ENCODE assay signal across 20 cellular contexts in genomic region chr7:130364446-130364845, GRCh38. TPM values are rescaled to one million over a fixed set of nuclear protein-coding genes. Genes with fewer than 3 reads are reported as not detected.
DNase-seq lines count a peak whose midpoint lies in the region; ATAC-seq and TF ChIP-seq lines count a peak whose summit lies in the region.
"Had no signal": no experiment of that assay in that cellular context is flagged by ENCODE, and none has a peak within 500 bp of the region (broad histone marks: within the 10 kb centered on the region; RNA-seq: fewer than 3 reads in every experiment).

No MANE protein-coding gene starts in this region.

- DNase-seq in SK-N-SH (no peak), adrenal gland (peak in 1 of 7 donors; percentile 58), inferior parietal cortex (ENCODE audit: extremely low spot score) (no peak)
- no peak for DNase-seq in stimulated activated CD4-positive, alpha-beta T cell treated with anti-CD3 and anti-CD28 coated beads, Interleukin-2, amount 100 ng/mL, for 24 hours
- DNase-seq: activated B cell treated with CpG ODN at 0.5 μM for 24 hours; activated CD8-positive, alpha-beta T cell treated with anti-CD3 and anti-CD28 coated beads, Interleukin-2, amount 10 ng/mL, durations not matched to agents 7 days and 5 days; Calu3; left ventricle myocardium superior; NCI-H2171 treated with DMSO at 0.1 percent for 48 hours; stimulated activated naive CD8-positive, alpha-beta T cell treated with anti-CD3 and anti-CD28 coated beads, Interleukin-15, amount 100 ng/mL, for 72 hours; T-helper 17 cell; uterus had no signal

- WGBS in SK-N-SH (ENCODE audit: low lambda C conversion rate), result 96% methylated on average over 4 of the region's 4 CpGs
- 72 to 83% (median 80%) methylated on average over 4 of the region's 4 CpGs for WGBS in adrenal gland, 4 donors

- H3K4me3 ChIP-seq in SK-N-SH (ENCODE audit: low read depth in 2 of 2, low read length in 1 of 2) (no peak overlapping the region), adrenal gland (no peak overlapping the region), neural cell (ENCODE audit: low read length) (no peak overlapping the region)
- H3K4me3 ChIP-seq: prostate gland, uterus had no signal

- H3F3A ChIP-seq in SK-N-SH (replicated peaks; ENCODE audit: insufficient read depth) (peaks cover 13% of the 10 kb centered on the region), neural cell (ENCODE audit: insufficient read depth, low read length, poor library complexity, severe bottlenecking) (peaks cover 6% of the 10 kb centered on the region)

- ATAC-seq in SK-N-SH treated with all-trans-retinoic acid at 6 μM for 48 hours (no peak), HG02852 (IDR thresholded peaks at IDR 0.05; ENCODE audit: unreplicated experiment) (no peak), HG02970 (IDR thresholded peaks at IDR 0.05; ENCODE audit: low FRiP score, unreplicated experiment) (no peak)
- ATAC-seq: activated CD8-positive, alpha-beta T cell treated with anti-CD3 and anti-CD28 coated beads, Interleukin-2, amount 10 ng/mL, durations not matched to agents 7 days and 5 days; left ventricle myocardium superior; Right ventricle myocardium inferior; stimulated activated naive CD8-positive, alpha-beta T cell treated with anti-CD3 and anti-CD28 coated beads, Interleukin-15, amount 100 ng/mL, for 72 hours; T-helper 17 cell had no signal

- POLR2A ChIA-PET in SK-N-SH (lab: Yijun Ruan, JAX), result interaction anchor here (1.0 kb wide), 1 partner anchor 159 kb away, joined by 5 read pairs; the partner anchor contains the start of gene TMEM209

- TF ChIP-seq EP300 in SK-N-SH (IDR thresholded peaks at IDR 0.05; ENCODE audit: borderline replicate concordance in 1 of 2, low read depth in 1 of 2, low read length in 1 of 2), result no peak
- no peak for TF ChIP-seq EP300 in neural cell (conservative IDR thresholded peaks at IDR 0.05; ENCODE audit: poor library complexity, severe bottlenecking)

- CTCF ChIA-PET in SK-N-SH (lab: Yijun Ruan, JAX), result interaction anchor here (1.0 kb wide), 1 partner anchor 11 kb away, joined by 3 read pairs; no protein-coding TSS in a partner anchor

- TF ChIP-seq RAD21 in SK-N-SH (IDR thresholded peaks at IDR 0.05; ENCODE audit: low read length) (no peak), neural cell (conservative IDR thresholded peaks at IDR 0.05) (no peak)

- no peaks in the 10 kb centered on the region for H3K36me3 ChIP-seq in SK-N-SH (replicated peaks in 1 of 2; ENCODE audit: control insufficient read depth in 1 of 2, insufficient read depth in 2 of 2, low read length in 1 of 2)
- H3K36me3 ChIP-seq in adrenal gland (replicated peaks in 1 of 2), result no peaks in the 10 kb centered on the region
- H3K36me3 ChIP-seq in neural cell (ENCODE audit: insufficient read depth, low read length), result no peaks in the 10 kb centered on the region
- H3K36me3 ChIP-seq: prostate gland, uterus had no signal

- H3K79me2 ChIP-seq in SK-N-SH (ENCODE audit: insufficient read depth) (no peaks in the 10 kb centered on the region), neural cell (replicated peaks; ENCODE audit: insufficient read depth, low read length) (no peaks in the 10 kb centered on the region)

- H3K4me2 ChIP-seq in SK-N-SH, result no peak overlapping the region
- H3K4me2 ChIP-seq in neural cell (ENCODE audit: low read length), result no peak overlapping the region

- intact Hi-C loops in adrenal gland (cut with DNase I), result no loop called here

- H3K27ac ChIP-seq in SK-N-SH (ENCODE audit: low read depth in 2 of 2, low read length in 1 of 2) (peak overlapping the region; percentile 66 to 96; a peak in 3 of 4 replicates), adrenal gland (peak overlapping the region in 3 of 5 donors; percentile 90 to 94 (median 90)), neural cell (ENCODE audit: low read length) (peak overlapping the region; percentile 95)
- H3K27ac ChIP-seq: prostate gland had no signal

- H3K4me1 ChIP-seq in SK-N-SH (ENCODE audit: control insufficient read depth in 1 of 2, insufficient read depth in 2 of 2, low read depth in 1 of 2, low read length in 1 of 2) (peaks cover 35 to 59% of the 10 kb centered on the region in 2 experiments), adrenal gland (replicated peaks in 1 of 2) (peaks cover 7 to 39% of the 10 kb centered on the region in 2 donors)
- H3K4me1 ChIP-seq: uterus had no signal

- H3K9me2 ChIP-seq in SK-N-SH (no peaks in the 10 kb centered on the region), neural cell (ENCODE audit: insufficient read depth, low read length) (no peaks in the 10 kb centered on the region)

- no peak overlapping the region for H3K9ac ChIP-seq in SK-N-SH
- H3K9ac ChIP-seq in neural cell (ENCODE audit: low read length), result peak overlapping the region; percentile 67

- TF ChIP-seq CTCF in SK-N-SH (IDR thresholded peaks at IDR 0.05) (no peak), adrenal gland (IDR thresholded peaks at IDR 0.05) (no peak), neural cell (IDR thresholded peaks at IDR 0.05; ENCODE audit: poor library complexity, severe bottlenecking) (no peak)

- H3K9me3 ChIP-seq in SK-N-SH (no peaks in the 10 kb centered on the region), adrenal gland (replicated peaks in 1 of 3) (peaks cover 0 to 5% (median 0%) of the 10 kb centered on the region in 3 donors), neural cell (ENCODE audit: low read length) (no peaks in the 10 kb centered on the region)
- H3K9me3 ChIP-seq: prostate gland, uterus had no signal

- no peak for TF ChIP-seq POLR2A in adrenal gland (IDR thresholded peaks at IDR 0.05)

- H3K27me3 ChIP-seq in SK-N-SH (ENCODE audit: insufficient read depth) (no peaks in the 10 kb centered on the region), adrenal gland (no peaks in the 10 kb centered on the region), neural cell (ENCODE audit: insufficient read depth, low read depth, low read length) (no peaks in the 10 kb centered on the region)
- H3K27me3 ChIP-seq: uterus had no signal

- H4K20me1 ChIP-seq in SK-N-SH (ENCODE audit: insufficient read depth) (no peaks in the 10 kb centered on the region), neural cell (ENCODE audit: insufficient read depth) (no peaks in the 10 kb centered on the region)

- H2AFZ ChIP-seq in SK-N-SH (ENCODE audit: low read depth) (no peak overlapping the region), neural cell (ENCODE audit: low read depth, low read length) (no peak overlapping the region)

TF ChIP-seq in SK-N-SH, 30 proteins besides CTCF, POLR2A, EP300 and RAD21:
- TF ChIP-seq TEAD4 (IDR thresholded peaks at IDR 0.05; ENCODE audit: borderline replicate concordance, insufficient read depth), result no peak
- TF ChIP-seq NFIC (IDR thresholded peaks at IDR 0.05; ENCODE audit: borderline replicate concordance), result 0 out of 2 replicates have a peak, but pooled peaks have one; percentile 13

TF ChIP-seq in SK-N-SH treated with all-trans-retinoic acid at 6 μM for 48 hours, 23 proteins besides CTCF, POLR2A, EP300 and RAD21:
- TF ChIP-seq TOX (CRISPR knock-in tag; IDR thresholded peaks at IDR 0.05; ENCODE audit: borderline replicate concordance), result no peak
- TF ChIP-seq TCF4 (CRISPR knock-in tag; IDR thresholded peaks at IDR 0.05; ENCODE audit: borderline replicate concordance), result no peak
- TF ChIP-seq, protein P1, sequence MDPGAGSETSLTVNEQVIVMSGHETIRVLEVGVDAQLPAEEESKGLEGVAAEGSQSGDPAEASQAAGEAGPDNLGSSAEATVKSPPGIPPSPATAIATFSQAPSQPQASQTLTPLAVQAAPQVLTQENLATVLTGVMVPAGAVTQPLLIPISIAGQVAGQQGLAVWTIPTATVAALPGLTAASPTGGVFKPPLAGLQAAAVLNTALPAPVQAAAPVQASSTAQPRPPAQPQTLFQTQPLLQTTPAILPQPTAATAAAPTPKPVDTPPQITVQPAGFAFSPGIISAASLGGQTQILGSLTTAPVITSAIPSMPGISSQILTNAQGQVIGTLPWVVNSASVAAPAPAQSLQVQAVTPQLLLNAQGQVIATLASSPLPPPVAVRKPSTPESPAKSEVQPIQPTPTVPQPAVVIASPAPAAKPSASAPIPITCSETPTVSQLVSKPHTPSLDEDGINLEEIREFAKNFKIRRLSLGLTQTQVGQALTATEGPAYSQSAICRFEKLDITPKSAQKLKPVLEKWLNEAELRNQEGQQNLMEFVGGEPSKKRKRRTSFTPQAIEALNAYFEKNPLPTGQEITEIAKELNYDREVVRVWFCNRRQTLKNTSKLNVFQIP (CRISPR knock-in tag; IDR thresholded peaks at IDR 0.05; ENCODE audit: borderline replicate concordance, low read depth), result no peak
- TF ChIP-seq PPARA (CRISPR knock-in tag; IDR thresholded peaks at IDR 0.05; ENCODE audit: borderline replicate concordance), result no peak

TF ChIP-seq in neural cell, 6 proteins besides CTCF, POLR2A, EP300 and RAD21 (continues in another document):
- TF ChIP-seq TAF1 (IDR thresholded peaks at IDR 0.05; ENCODE audit: low read depth), result no peak
- TF ChIP-seq MXI1 (conservative IDR thresholded peaks at IDR 0.05; ENCODE audit: poor library complexity, severe bottlenecking), result no peak
- no peak for TF ChIP-seq SMC3 (conservative IDR thresholded peaks at IDR 0.05; ENCODE audit: poor library complexity)

RNA-seq across cellular contexts. Expression of gene CPA1, which starts 15.8 kb away (rescaled TPM):
- 0.05 and 0.24 TPM in 2 replicates for polyA plus RNA-seq in SK-N-SH (2012; rRNA removed)
- 0.06 and 0.12 TPM in 2 replicates for polyA plus RNA-seq in SK-N-SH (2012; cell fraction: cytosol; rRNA removed)
- polyA plus RNA-seq in SK-N-SH (2012; cell fraction: nucleus; rRNA removed), result 0.19 and 0.36 TPM in 2 replicates
- 10 to 100 TPM in 2 of 8 donors, 1 to 10 TPM in 1, under 1 TPM in 2, not detected in 3; 0.14 to 15.0 (median 2.3) TPM for total RNA-seq in adrenal gland
- polyA plus RNA-seq in adrenal gland, result 1 to 10 TPM in 2 of 3 donors, not detected in 1; 1.1 to 1.8 TPM
- polyA plus RNA-seq in neural cell, result not detected in 2 replicates
- not detected in 2 replicates for polyA minus RNA-seq in neural cell
- total RNA-seq: activated B cell treated with CpG ODN at 0.5 μM for 24 hours; activated CD8-positive, alpha-beta T cell treated with anti-CD3 and anti-CD28 coated beads, Interleukin-2, amount 10 ng/mL, durations not matched to agents 7 days and 5 days; activated T-helper 1 cell treated with anti-CD3 and anti-CD28 coated beads, Interleukin-12 subunit alpha, Interleukin-12 subunit beta, Interleukin-2, Interleukin-4 antibody, amounts not matched to agents 30 ng/mL and 10 ng/mL and 1 ng/mL, durations not matched to agents 14 hours and 24 hours and 36 hours; Calu3; left ventricle myocardium superior; Right ventricle myocardium inferior; T-helper 17 cell had no signal

RNA-seq across cellular contexts. Expression of gene CPA5, which starts 19.8 kb away (rescaled TPM):
- 0.86 and 1.3 TPM in 2 replicates for polyA plus RNA-seq in SK-N-SH (2012; rRNA removed)
- polyA plus RNA-seq in SK-N-SH (2012; cell fraction: cytosol; rRNA removed), result 0.19 and 0.29 TPM in 2 replicates
- 2.2 and 4.6 TPM in 2 replicates for polyA plus RNA-seq in SK-N-SH (2012; cell fraction: nucleus; rRNA removed)
- total RNA-seq in adrenal gland, result under 1 TPM in 1 of 8 donors, not detected in 7; 0.65 TPM
- polyA plus RNA-seq in adrenal gland, result under 1 TPM in 2 of 3 donors, not detected in 1; 0.24 to 0.30 TPM
- polyA plus RNA-seq in neural cell, result not detected in 2 replicates
- polyA minus RNA-seq in neural cell, result 0.46 and 0.49 TPM in 2 replicates
- total RNA-seq: activated B cell treated with CpG ODN at 0.5 μM for 24 hours, Calu3, fibroblast of villous mesenchyme, left ventricle myocardium superior, Right ventricle myocardium inferior, uterus had no signal
